2 cellular contexts compared by ENCODE assay signal in genomic region chr15:74964794-74965193, GRCh38.
TF ChIP-seq lines count a peak whose summit lies in the region.

No MANE protein-coding gene starts in this region.

TF ChIP-seq in GM23338, 12 proteins besides CTCF, POLR2A, EP300 and RAD21:
- TF ChIP-seq ZNF462 (CRISPR knock-in tag; IDR thresholded peaks at IDR 0.05) (no peak), ZNF331 (CRISPR knock-in tag; IDR thresholded peaks at IDR 0.05; ENCODE audit: low read depth) (no peak), REST (IDR thresholded peaks at IDR 0.05; ENCODE audit: unreplicated experiment) (no peak)

TF ChIP-seq in neural cell, 6 proteins besides CTCF, POLR2A, EP300 and RAD21:
- TF ChIP-seq POLR2AphosphoS5 (IDR thresholded peaks at IDR 0.05) = no peak
- no peak for TF ChIP-seq EZH2 (IDR thresholded peaks at IDR 0.05; ENCODE audit: borderline replicate concordance, insufficient read depth, low read length, poor library complexity, severe bottlenecking)
- TF ChIP-seq SMC3 (conservative IDR thresholded peaks at IDR 0.05; ENCODE audit: poor library complexity) = no peak
- peak; percentile 93 for TF ChIP-seq REST (IDR thresholded peaks at IDR 0.05; ENCODE audit: borderline replicate concordance)
- no peak for TF ChIP-seq TAF1 (IDR thresholded peaks at IDR 0.05; ENCODE audit: low read depth)
